Comparison of ENCODE assay signal across 1 cellular context in the genomic region with DNA sequence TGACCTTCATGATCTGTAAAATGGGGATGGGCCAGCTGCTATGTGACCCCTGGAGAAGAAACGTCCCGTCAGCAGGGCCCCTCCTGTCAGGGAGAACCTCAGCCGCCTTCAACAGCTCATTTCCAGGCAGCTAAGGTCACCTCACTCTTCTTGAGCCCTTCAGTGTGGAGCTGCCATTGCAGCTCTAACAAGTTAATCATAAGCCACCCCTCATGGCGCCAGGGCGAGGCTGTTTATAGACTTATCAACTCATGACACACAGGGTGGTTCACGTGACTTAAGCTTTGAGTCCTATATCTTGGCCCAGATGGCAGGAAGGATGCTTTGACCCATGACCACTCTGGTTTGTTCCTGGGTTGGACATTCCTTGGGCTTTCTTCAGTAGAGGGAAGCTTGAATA.
A peak's percentile ranks its signal among the peaks of the same experiment; 100 is the strongest.
TF ChIP-seq lines count a peak whose summit lies in the region.

No MANE protein-coding gene starts in this region.

TF ChIP-seq in HepG2, 621 proteins besides CTCF, POLR2A, EP300 and RAD21 (continued from another document):
- TF ChIP-seq, protein P1, sequence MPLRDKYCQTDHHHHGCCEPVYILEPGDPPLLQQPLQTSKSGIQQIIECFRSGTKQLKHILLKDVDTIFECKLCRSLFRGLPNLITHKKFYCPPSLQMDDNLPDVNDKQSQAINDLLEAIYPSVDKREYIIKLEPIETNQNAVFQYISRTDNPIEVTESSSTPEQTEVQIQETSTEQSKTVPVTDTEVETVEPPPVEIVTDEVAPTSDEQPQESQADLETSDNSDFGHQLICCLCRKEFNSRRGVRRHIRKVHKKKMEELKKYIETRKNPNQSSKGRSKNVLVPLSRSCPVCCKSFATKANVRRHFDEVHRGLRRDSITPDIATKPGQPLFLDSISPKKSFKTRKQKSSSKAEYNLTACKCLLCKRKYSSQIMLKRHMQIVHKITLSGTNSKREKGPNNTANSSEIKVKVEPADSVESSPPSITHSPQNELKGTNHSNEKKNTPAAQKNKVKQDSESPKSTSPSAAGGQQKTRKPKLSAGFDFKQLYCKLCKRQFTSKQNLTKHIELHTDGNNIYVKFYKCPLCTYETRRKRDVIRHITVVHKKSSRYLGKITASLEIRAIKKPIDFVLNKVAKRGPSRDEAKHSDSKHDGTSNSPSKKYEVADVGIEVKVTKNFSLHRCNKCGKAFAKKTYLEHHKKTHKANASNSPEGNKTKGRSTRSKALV (CRISPR knock-in tag; IDR thresholded peaks at IDR 0.05): no peak
- TF ChIP-seq, protein P2, sequence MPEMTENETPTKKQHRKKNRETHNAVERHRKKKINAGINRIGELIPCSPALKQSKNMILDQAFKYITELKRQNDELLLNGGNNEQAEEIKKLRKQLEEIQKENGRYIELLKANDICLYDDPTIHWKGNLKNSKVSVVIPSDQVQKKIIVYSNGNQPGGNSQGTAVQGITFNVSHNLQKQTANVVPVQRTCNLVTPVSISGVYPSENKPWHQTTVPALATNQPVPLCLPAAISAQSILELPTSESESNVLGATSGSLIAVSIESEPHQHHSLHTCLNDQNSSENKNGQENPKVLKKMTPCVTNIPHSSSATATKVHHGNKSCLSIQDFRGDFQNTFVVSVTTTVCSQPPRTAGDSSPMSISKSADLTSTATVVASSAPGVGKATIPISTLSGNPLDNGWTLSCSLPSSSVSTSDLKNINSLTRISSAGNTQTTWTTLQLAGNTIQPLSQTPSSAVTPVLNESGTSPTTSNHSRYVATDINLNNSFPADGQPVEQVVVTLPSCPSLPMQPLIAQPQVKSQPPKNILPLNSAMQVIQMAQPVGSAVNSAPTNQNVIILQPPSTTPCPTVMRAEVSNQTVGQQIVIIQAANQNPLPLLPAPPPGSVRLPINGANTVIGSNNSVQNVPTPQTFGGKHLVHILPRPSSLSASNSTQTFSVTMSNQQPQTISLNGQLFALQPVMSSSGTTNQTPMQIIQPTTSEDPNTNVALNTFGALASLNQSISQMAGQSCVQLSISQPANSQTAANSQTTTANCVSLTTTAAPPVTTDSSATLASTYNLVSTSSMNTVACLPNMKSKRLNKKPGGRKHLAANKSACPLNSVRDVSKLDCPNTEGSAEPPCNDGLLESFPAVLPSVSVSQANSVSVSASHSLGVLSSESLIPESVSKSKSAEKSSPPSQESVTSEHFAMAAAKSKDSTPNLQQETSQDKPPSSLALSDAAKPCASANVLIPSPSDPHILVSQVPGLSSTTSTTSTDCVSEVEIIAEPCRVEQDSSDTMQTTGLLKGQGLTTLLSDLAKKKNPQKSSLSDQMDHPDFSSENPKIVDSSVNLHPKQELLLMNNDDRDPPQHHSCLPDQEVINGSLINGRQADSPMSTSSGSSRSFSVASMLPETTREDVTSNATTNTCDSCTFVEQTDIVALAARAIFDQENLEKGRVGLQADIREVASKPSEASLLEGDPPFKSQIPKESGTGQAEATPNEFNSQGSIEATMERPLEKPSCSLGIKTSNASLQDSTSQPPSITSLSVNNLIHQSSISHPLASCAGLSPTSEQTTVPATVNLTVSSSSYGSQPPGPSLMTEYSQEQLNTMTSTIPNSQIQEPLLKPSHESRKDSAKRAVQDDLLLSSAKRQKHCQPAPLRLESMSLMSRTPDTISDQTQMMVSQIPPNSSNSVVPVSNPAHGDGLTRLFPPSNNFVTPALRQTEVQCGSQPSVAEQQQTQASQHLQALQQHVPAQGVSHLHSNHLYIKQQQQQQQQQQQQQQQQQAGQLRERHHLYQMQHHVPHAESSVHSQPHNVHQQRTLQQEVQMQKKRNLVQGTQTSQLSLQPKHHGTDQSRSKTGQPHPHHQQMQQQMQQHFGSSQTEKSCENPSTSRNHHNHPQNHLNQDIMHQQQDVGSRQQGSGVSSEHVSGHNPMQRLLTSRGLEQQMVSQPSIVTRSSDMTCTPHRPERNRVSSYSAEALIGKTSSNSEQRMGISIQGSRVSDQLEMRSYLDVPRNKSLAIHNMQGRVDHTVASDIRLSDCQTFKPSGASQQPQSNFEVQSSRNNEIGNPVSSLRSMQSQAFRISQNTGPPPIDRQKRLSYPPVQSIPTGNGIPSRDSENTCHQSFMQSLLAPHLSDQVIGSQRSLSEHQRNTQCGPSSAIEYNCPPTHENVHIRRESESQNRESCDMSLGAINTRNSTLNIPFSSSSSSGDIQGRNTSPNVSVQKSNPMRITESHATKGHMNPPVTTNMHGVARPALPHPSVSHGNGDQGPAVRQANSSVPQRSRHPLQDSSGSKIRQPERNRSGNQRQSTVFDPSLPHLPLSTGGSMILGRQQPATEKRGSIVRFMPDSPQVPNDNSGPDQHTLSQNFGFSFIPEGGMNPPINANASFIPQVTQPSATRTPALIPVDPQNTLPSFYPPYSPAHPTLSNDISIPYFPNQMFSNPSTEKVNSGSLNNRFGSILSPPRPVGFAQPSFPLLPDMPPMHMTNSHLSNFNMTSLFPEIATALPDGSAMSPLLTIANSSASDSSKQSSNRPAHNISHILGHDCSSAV (CRISPR knock-in tag; IDR thresholded peaks at IDR 0.05; ENCODE audit: borderline replicate concordance): no peak
- TF ChIP-seq XRCC5 (optimal IDR thresholded peaks at IDR 0.05; ENCODE audit: low read length) (no peak), MEIS2 (CRISPR knock-in tag; IDR thresholded peaks at IDR 0.05) (no peak), ZNF724P (CRISPR knock-in tag; IDR thresholded peaks at IDR 0.05; ENCODE audit: borderline replicate concordance) (0 out of 2 replicates have a peak, but pooled peaks have one; percentile 27)
